8 cellular contexts compared by ENCODE assay signal in genomic region chr13:25286308-25286968, GRCh38. TPM values are rescaled to one million over a fixed set of nuclear protein-coding genes. Genes with fewer than 3 reads are reported as not detected.
DNase-seq lines count a peak whose midpoint lies in the region; ATAC-seq, FAIRE-seq and TF ChIP-seq lines count a peak whose summit lies in the region.

No MANE protein-coding gene starts in this region.

- ATAC-seq in HG03135 (IDR thresholded peaks at IDR 0.05; ENCODE audit: unreplicated experiment): peak; percentile 38
- ATAC-seq in GM12878: peak; percentile 60

- in situ Hi-C loops in GM12878 (cut with MboI): no loop called here

- H3K36me3 ChIP-seq in ACC112 (ENCODE audit: insufficient read depth, low read length) (no peaks in the 10 kb centered on the region), GM12878 (ENCODE audit: control insufficient read depth in 2 of 2, insufficient read depth in 2 of 2, low read length in 1 of 2) (no peaks in the 10 kb centered on the region), hepatocyte (replicated peaks; ENCODE audit: insufficient read depth, low read depth) (no peaks in the 10 kb centered on the region), rectal smooth muscle tissue (ENCODE audit: control insufficient read depth, insufficient read depth, low read length) (no peaks in the 10 kb centered on the region)

- no peaks in the 10 kb centered on the region for H4K20me1 ChIP-seq in GM12878 (ENCODE audit: control insufficient read depth, insufficient read depth)
- H4K20me1 ChIP-seq in hepatocyte (ENCODE audit: insufficient read depth, poor library complexity, severe bottlenecking): peaks cover 7% of the 10 kb centered on the region

- no peak for DNase-seq in GM12891 (ENCODE audit: insufficient read length, low spot score)
- peak; percentile 54 for DNase-seq in RPMI7951 (ENCODE audit: low read depth)
- DNase-seq in GM12878 (ENCODE audit: low read depth, low spot score): no peak
- peak; percentile 46 for DNase-seq in hepatocyte (ENCODE audit: low spot score)
- DNase-seq in cortex of kidney (lab: John Stamatoyannopoulos, UW): no peak

- POLR2A ChIA-PET in GM12878 (lab: Charles Lee): interaction anchor here (1.4 kb wide), 1 partner anchor 11 kb away, joined by 4 read pairs; no protein-coding TSS in a partner anchor

- no peaks in the 10 kb centered on the region for H3K9me2 ChIP-seq in hepatocyte (replicated peaks; ENCODE audit: insufficient read depth)

- FAIRE-seq in GM12891 (lab: Jason Lieb, UNC): peak; percentile 90
- FAIRE-seq in GM12878 (lab: Jason Lieb, UNC): peak; percentile 68

- TF ChIP-seq RAD21 in GM12878 (IDR thresholded peaks at IDR 0.05; ENCODE audit: insufficient read depth, low read depth, low read length): no peak

- H3K4me3 ChIP-seq in ACC112 (ENCODE audit: low read depth, low read length) (peak overlapping the region; percentile 93), GM12878 (peak overlapping the region; percentile 59), hepatocyte (peak overlapping the region; percentile 37), rectal smooth muscle tissue (ENCODE audit: low read length) (peak overlapping the region; percentile 94)

- BruUV-seq in GM12878 (replicated peaks; lab: Mats Ljungman, UMichigan): TSS peak; percentile 66

- H3K27me3 ChIP-seq in ACC112 (ENCODE audit: insufficient read depth, low read length): no peaks in the 10 kb centered on the region
- no peaks in the 10 kb centered on the region for H3K27me3 ChIP-seq in GM12878 (replicated peaks in 1 of 2; ENCODE audit: control insufficient read depth in 2 of 2, insufficient read depth in 2 of 2, low read length in 1 of 2)
- peaks cover 19% of the 10 kb centered on the region for H3K27me3 ChIP-seq in hepatocyte
- H3K27me3 ChIP-seq in rectal smooth muscle tissue (ENCODE audit: control insufficient read depth, insufficient read depth, low read length): no peaks in the 10 kb centered on the region

- under 1% methylated on average over 25 of the region's 25 CpGs for WGBS in GM12878 (ENCODE audit: insufficient coverage, insufficient replicate concordance, low lambda C conversion rate, missing lambda C conversion rate)
- 12% methylated on average over 25 of the region's 25 CpGs for WGBS in hepatocyte (ENCODE audit: low lambda C conversion rate, missing lambda C conversion rate)

- SMC1A ChIA-PET in GM12878 (lab: Charles Lee; ENCODE audit: uncharacterized antibody, unreplicated experiment): interaction anchor here (1.0 to 4.0 kb wide), 3 partner anchors 11 to 17 kb away, joined by 3 to 20 read pairs (median 4); no protein-coding TSS in a partner anchor

- intact Hi-C loops in GM12878 (cut with micrococcal nuclease; ENCODE audit: unreplicated experiment): loop anchor here (2.0 to 10.0 kb wide), 3 partner anchors 14 to 362 kb away; partner anchors contain the start of gene NUP58

- H3K9me3 ChIP-seq in GM12878 (replicated peaks; ENCODE audit: control insufficient read depth, insufficient read depth, low read length) (no peaks in the 10 kb centered on the region), hepatocyte (ENCODE audit: low read depth) (no peaks in the 10 kb centered on the region)

- TF ChIP-seq POLR2A in GM12891 (IDR thresholded peaks at IDR 0.05; ENCODE audit: low read depth, low read length) (no peak), GM12878 (IDR thresholded peaks at IDR 0.05; ENCODE audit: low read depth, low read length) (no peak)

- no peak for TF ChIP-seq CTCF in GM12878 (IDR thresholded peaks at IDR 0.05 in 2 of 3, conservative IDR thresholded peaks at IDR 0.05 in 1 of 3; ENCODE audit: control insufficient read depth in 2 of 3, extremely low read depth in 1 of 3, insufficient read depth in 1 of 3, low read depth in 3 of 3, low read length in 3 of 3)
- TF ChIP-seq CTCF in hepatocyte (IDR thresholded peaks at IDR 0.05; ENCODE audit: poor library complexity): no peak

- H3K27ac ChIP-seq in ACC112 (ENCODE audit: low read depth, low read length): peak overlapping the region; percentile 79
- H3K27ac ChIP-seq in GM12878 (ENCODE audit: control insufficient read depth, insufficient read depth): peak overlapping the region; percentile 95
- H3K27ac ChIP-seq in hepatocyte: peak overlapping the region; percentile 94
- peak overlapping the region; percentile 82 for H3K27ac ChIP-seq in rectal smooth muscle tissue (ENCODE audit: low read depth, low read length)

- H3K4me1 ChIP-seq in ACC112 (ENCODE audit: control insufficient read depth, insufficient read depth, low read length, unreplicated experiment) (peaks cover 3% of the 10 kb centered on the region), GM12878 (ENCODE audit: control insufficient read depth, insufficient read depth, low read length) (peaks cover 9% of the 10 kb centered on the region), hepatocyte (ENCODE audit: insufficient read depth) (no peaks in the 10 kb centered on the region), rectal smooth muscle tissue (ENCODE audit: control insufficient read depth, insufficient read depth, low read length) (peaks cover 3% of the 10 kb centered on the region)

- H3K4me2 ChIP-seq in GM12878 (ENCODE audit: control insufficient read depth, insufficient read depth) (peak overlapping the region; percentile 76), hepatocyte (peak overlapping the region; percentile 79)

- no peak for TF ChIP-seq EP300 in GM12878 (IDR thresholded peaks at IDR 0.05; ENCODE audit: borderline replicate concordance in 1 of 2, control insufficient read depth in 1 of 2, low read depth in 2 of 2, low read length in 2 of 2)

- CTCF ChIA-PET in GM12878 (lab: Yijun Ruan, JAX): interaction anchor here (0.6 to 2.5 kb wide), 4 partner anchors 11 to 196 kb away, joined by 3 to 14 read pairs (median 12); partner anchors contain the start of gene NUP58

- H3K79me2 ChIP-seq in ACC112 (ENCODE audit: control insufficient read depth, insufficient read depth, low read length, unreplicated experiment) (peaks cover 49% of the 10 kb centered on the region), GM12878 (ENCODE audit: control insufficient read depth, insufficient read depth, low read length) (peaks cover 15% of the 10 kb centered on the region), hepatocyte (peaks cover 40% of the 10 kb centered on the region)

- peak overlapping the region; percentile 94 for H3K9ac ChIP-seq in GM12878 (ENCODE audit: control insufficient read depth, insufficient read depth, low read length)
- peak overlapping the region; percentile 77 for H3K9ac ChIP-seq in rectal smooth muscle tissue (ENCODE audit: low read length)

- RAD21 ChIA-PET in GM12878 (lab: Charles Lee; ENCODE audit: unreplicated experiment): interaction anchor here (0.7 to 2.7 kb wide), 5 partner anchors 10 to 105 kb away, joined by 3 to 6 read pairs (median 3); no protein-coding TSS in a partner anchor

- H2AFZ ChIP-seq in ACC112 (ENCODE audit: low read length, unreplicated experiment) (peak overlapping the region; percentile 96), GM12878 (ENCODE audit: control insufficient read depth, low read depth, low read length) (peak overlapping the region; percentile 85), hepatocyte (peak overlapping the region; percentile 86)

TF ChIP-seq in GM12891, 5 proteins besides CTCF, POLR2A, EP300 and RAD21 (continues in another document):
- TF ChIP-seq PAX5 (IDR thresholded peaks at IDR 0.05; ENCODE audit: insufficient read depth, low read length, severe bottlenecking): no peak

RNA-seq across cellular contexts. Expression of gene MTMR6, which starts 0.8 kb away (rescaled TPM):
- 3.7 TPM for polyA plus RNA-seq in GM12891 (2012; ENCODE audit: low read depth, missing spikeins)
- 40.8 and 46.0 TPM in 2 replicates for total RNA-seq in RPMI7951 (2014; rRNA removed; shearing (Covaris generic))
- total RNA-seq in GM12878 (2013; cell fraction: nucleolus; rRNA removed): 8.1 and 9.0 TPM in 2 replicates
- 14.1 and 16.7 TPM in 2 replicates for total RNA-seq in GM12878 (2014; rRNA removed)
- total RNA-seq in GM12878 (2014; rRNA removed; fragmentation: Illumina TruSeq; extraction: Trizol): 19.2 and 19.4 TPM in 2 replicates
- 13.8 and 13.9 TPM in 2 replicates for total RNA-seq in GM12878 (2021)
- polyA plus RNA-seq in GM12878 (2011; ENCODE audit: low read depth): 2.5 TPM
- polyA plus RNA-seq in GM12878 (2011; rRNA removed): 15.1 and 21.1 TPM in 2 replicates
- polyA plus RNA-seq in GM12878 (2011; cell fraction: cytosol; rRNA removed): 5.6 and 6.0 TPM in 2 replicates
- polyA plus RNA-seq in GM12878 (2011; cell fraction: nucleus; rRNA removed): 4.7 and 6.7 TPM in 2 replicates
- 4.1 and 4.2 TPM in 2 replicates for polyA plus RNA-seq in GM12878 (2012)
- 17.0 and 20.7 TPM in 2 replicates for polyA plus RNA-seq in GM12878 (2014; fragmentation: Illumina TruSeq; extraction: Trizol)
- 10 to 100 TPM; 13.0 to 21.0 TPM for polyA plus RNA-seq in GM12878 (2014; fragmentation: Nextera tagmentation; extraction: Ambion mirVana)
- 7.1 and 9.8 TPM in 2 replicates for polyA plus RNA-seq in GM12878 (2014; rRNA removed)
- 10 to 100 TPM; 23.5 to 24.2 TPM for polyA plus RNA-seq in GM12878 (2016; fragmentation: Nextera tagmentation; extraction: Ambion mirVana)
- 7.0 and 9.4 TPM in 2 replicates for polyA minus RNA-seq in GM12878 (2011; rRNA and poly(A)+ RNA removed)
- polyA minus RNA-seq in GM12878 (2011; cell fraction: cytosol; rRNA and poly(A)+ RNA removed): 4.1 and 6.3 TPM in 2 replicates
- polyA minus RNA-seq in GM12878 (2011; cell fraction: nucleus; rRNA and poly(A)+ RNA removed): 2.8 and 4.9 TPM in 2 replicates
- 16.7 and 17.2 TPM in 2 replicates for total RNA-seq in hepatocyte
- 6.9 and 10.1 TPM in 2 replicates for polyA plus RNA-seq in hepatocyte

RNA-seq across cellular contexts. Expression of gene NUP58, which starts 15.0 kb away (rescaled TPM):
- polyA plus RNA-seq in GM12891 (2012; ENCODE audit: low read depth, missing spikeins): 13.5 TPM
- 53.7 and 54.2 TPM in 2 replicates for total RNA-seq in RPMI7951 (2014; rRNA removed; shearing (Covaris generic))
- total RNA-seq in GM12878 (2013; cell fraction: nucleolus; rRNA removed): 250 and 257 TPM in 2 replicates
- total RNA-seq in GM12878 (2014; rRNA removed) (58.1 and 75.6 TPM in 2 replicates), GM12878 (2014; rRNA removed; fragmentation: Illumina TruSeq; extraction: Trizol) (56.6 and 58.0 TPM in 2 replicates), GM12878 (2021) (46.7 and 54.5 TPM in 2 replicates), hepatocyte (49.1 and 61.3 TPM in 2 replicates)
- polyA plus RNA-seq in GM12878 (2011; ENCODE audit: low read depth): 10.0 TPM
- polyA plus RNA-seq in GM12878 (2011; rRNA removed) (78.0 and 110 TPM in 2 replicates), GM12878 (2014; fragmentation: Illumina TruSeq; extraction: Trizol) (47.9 and 62.7 TPM in 2 replicates), GM12878 (2014; fragmentation: Nextera tagmentation; extraction: Ambion mirVana) (10 to 100 TPM; 12.1 to 14.0 TPM), GM12878 (2014; rRNA removed) (37.7 and 42.5 TPM in 2 replicates), GM12878 (2016; fragmentation: Nextera tagmentation; extraction: Ambion mirVana) (10 to 100 TPM; 38.9 to 49.8 TPM), hepatocyte (16.0 and 25.4 TPM in 2 replicates)
- 48.0 and 50.8 TPM in 2 replicates for polyA plus RNA-seq in GM12878 (2011; cell fraction: cytosol; rRNA removed)
- polyA plus RNA-seq in GM12878 (2011; cell fraction: nucleus; rRNA removed): 30.4 and 34.5 TPM in 2 replicates
- 15.9 and 26.2 TPM in 2 replicates for polyA plus RNA-seq in GM12878 (2012)
- 88.9 and 113 TPM in 2 replicates for polyA minus RNA-seq in GM12878 (2011; rRNA and poly(A)+ RNA removed)
- 38.5 and 53.3 TPM in 2 replicates for polyA minus RNA-seq in GM12878 (2011; cell fraction: cytosol; rRNA and poly(A)+ RNA removed)
- polyA minus RNA-seq in GM12878 (2011; cell fraction: nucleus; rRNA and poly(A)+ RNA removed): 43.5 and 70.0 TPM in 2 replicates

Comparison
In these comparisons a context has a peak if more than half of its experiments do, and no peak if none do; other contexts are left out.
1. H3K4me3 ChIP-seq: peak in every context shown above with its lines; median percentile 94 in rectal smooth muscle tissue; 93 in ACC112; 59 in GM12878; 37 in hepatocyte.
2. DNase-seq: peak in RPMI7951 (single experiment) and hepatocyte (single experiment); none in GM12891 (single experiment), GM12878 (single experiment) and cortex of kidney (single experiment).
3. Peak in every context shown above with its lines, with median percentiles within 50 percentile points of each other: H2AFZ ChIP-seq and H3K27ac ChIP-seq.